10 cellular contexts compared by ENCODE assay signal in the genomic region with DNA sequence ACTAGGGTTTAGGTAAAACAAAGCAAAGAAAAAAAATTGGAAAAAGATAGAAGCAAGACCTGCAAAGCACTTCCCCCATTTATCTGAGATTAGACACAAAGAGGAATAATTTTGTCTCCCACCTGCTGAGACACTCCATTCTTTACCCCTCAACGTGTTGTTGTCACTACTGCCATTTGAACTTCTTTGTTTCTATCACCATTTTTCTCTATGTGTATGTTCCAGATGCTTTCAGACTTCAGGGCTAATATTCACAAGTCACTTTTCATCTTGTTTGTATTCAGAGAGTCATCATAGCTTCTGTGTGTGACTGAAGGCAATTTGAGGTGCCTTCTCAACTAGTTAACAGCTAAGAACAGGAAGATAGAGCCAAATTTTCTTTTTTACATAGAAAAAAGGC.
"Had no signal": no experiment of that assay in that cellular context is flagged by ENCODE, and none has a peak within 500 bp of the region (broad histone marks: within the 10 kb centered on the region; RNA-seq: fewer than 3 reads in every experiment).

No MANE protein-coding gene starts in this region.

- H3K4me1 ChIP-seq: HAP-1 had no signal

- H3K4me3 Mint-ChIP-seq: HFFc6, IgD-negative memory B cell had no signal

- H3K4me3 ChIP-seq: GM23248, HAP-1 had no signal

- DNase-seq: GM23248, GOT3, H7, HFFc6, KBM-7 had no signal

- H3K36me3 Mint-ChIP-seq: IgD-negative memory B cell had no signal

- H3K27me3 Mint-ChIP-seq: IgD-negative memory B cell had no signal

- H3K4me1 Mint-ChIP-seq: IgD-negative memory B cell had no signal

- H3K9me3 Mint-ChIP-seq: HFFc6, IgD-negative memory B cell had no signal

- H3K9me3 ChIP-seq: HAP-1 had no signal

- ATAC-seq: HCT116, HepG2 had no signal

- H3K27ac Mint-ChIP-seq: HFFc6, IgD-negative memory B cell had no signal

- H3K27ac ChIP-seq: GM23248, HL-60 had no signal

- H3K9ac ChIP-seq: GM23248 had no signal

- H3K36me3 ChIP-seq: HAP-1 had no signal

- H2AFZ ChIP-seq: GM23248 had no signal
